ENCODE assay signal across 1 cellular context in genomic region chr16:27238016-27238587, GRCh38.
TF ChIP-seq lines count a peak whose summit lies in the region.

No MANE protein-coding gene starts in this region.

TF ChIP-seq in SK-N-SH treated with all-trans-retinoic acid at 6 μM for 48 hours, 23 proteins besides CTCF, POLR2A, EP300 and RAD21 (continued from another document):
- TF ChIP-seq POU6F1 (CRISPR knock-in tag; IDR thresholded peaks at IDR 0.05; ENCODE audit: borderline replicate concordance, low read depth) (no peak), ZNF565 (CRISPR knock-in tag; conservative IDR thresholded peaks at IDR 0.05; ENCODE audit: low read depth) (no peak), GLIS3 (CRISPR knock-in tag; IDR thresholded peaks at IDR 0.05) (no peak)
